In genomic region chr22:48152154-48152775, GRCh38 we compare ENCODE assay signal across 22 cellular contexts.
"Had no signal": no experiment of that assay in that cellular context is flagged by ENCODE, and none has a peak within 500 bp of the region (broad histone marks: within the 10 kb centered on the region; RNA-seq: fewer than 3 reads in every experiment).

No MANE protein-coding gene starts in this region.

- H2AFZ ChIP-seq: neural progenitor cell had no signal

- H3K27ac ChIP-seq: coronary artery, esophagus squamous epithelium, gastroesophageal sphincter, lower lobe of right lung, neural progenitor cell, sigmoid colon, thyroid gland had no signal

- H3K27me3 Mint-ChIP-seq: activated naive CD8-positive, alpha-beta T cell treated with anti-CD3 and anti-CD28 coated beads for 36 hours had no signal

- DNase-seq: activated CD4-positive, alpha-beta T cell treated with anti-CD3 and anti-CD28 coated beads, Interleukin-2, amount 50 U/mL, for 4 hours; activated CD8-positive, alpha-beta memory T cell treated with anti-CD3 and anti-CD28 coated beads, Interleukin-2, amount 50 U/mL, for 48 hours; activated naive CD4-positive, alpha-beta T cell treated with Interleukin-2 at 50 U/mL for 16 hours; activated naive CD8-positive, alpha-beta T cell treated with anti-CD3 and anti-CD28 coated beads for 36 hours; activated T-cell treated with anti-CD3 and anti-CD28 coated beads, Interleukin-2, amount 50 U/mL, for 4 hours; cerebellar nuclear complex; esophagus squamous epithelium; kidney; lower lobe of right lung; naive thymus-derived CD4-positive, alpha-beta T cell; sigmoid colon; stimulated activated CD4-positive, alpha-beta T cell treated with anti-CD3 and anti-CD28 coated beads, Interleukin-15, amount 100 ng/mL, for 24 hours; stimulated activated CD8-positive, alpha-beta memory T cell treated with anti-CD3 and anti-CD28 coated beads, Interleukin-4, amount 100 ng/mL, for 48 hours; stimulated activated naive CD8-positive, alpha-beta T cell treated with anti-CD3 and anti-CD28 coated beads, Interleukin-15, Interleukin-2, amounts not matched to agents 100 U/mL and 50 U/mL, for 24 hours; T-helper 9 cell; thyroid gland had no signal

- H3K4me3 ChIP-seq: coronary artery, esophagus squamous epithelium, gastroesophageal sphincter, lower lobe of right lung, neural progenitor cell, sigmoid colon, smooth muscle cell, thyroid gland had no signal

- H3K27me3 ChIP-seq: neural progenitor cell, sigmoid colon, thyroid gland had no signal

- H3K36me3 ChIP-seq: esophagus squamous epithelium, gastroesophageal sphincter, lower lobe of right lung, neural progenitor cell, sigmoid colon, thyroid gland had no signal

- H3K36me3 Mint-ChIP-seq: activated naive CD8-positive, alpha-beta T cell treated with anti-CD3 and anti-CD28 coated beads for 36 hours; naive thymus-derived CD4-positive, alpha-beta T cell; neural progenitor cell had no signal

- ATAC-seq: activated T-cell treated with anti-CD3 and anti-CD28 coated beads, Interleukin-2, amount 50 U/mL, for 4 hours; gastroesophageal sphincter; left lobe of liver; lower lobe of right lung; naive thymus-derived CD4-positive, alpha-beta T cell; stimulated activated naive CD8-positive, alpha-beta T cell treated with anti-CD3 and anti-CD28 coated beads, Interleukin-15, Interleukin-2, amounts not matched to agents 100 U/mL and 50 U/mL, for 24 hours had no signal

- H3K4me3 Mint-ChIP-seq: activated naive CD8-positive, alpha-beta T cell treated with anti-CD3 and anti-CD28 coated beads for 36 hours; activated T-cell treated with anti-CD3 and anti-CD28 coated beads, Interleukin-2, amount 50 U/mL, for 4 hours; endodermal cell; naive thymus-derived CD4-positive, alpha-beta T cell; neural progenitor cell had no signal

- H3K9me3 ChIP-seq: esophagus squamous epithelium, lower lobe of right lung, sigmoid colon, thyroid gland had no signal

- H3K4me1 ChIP-seq: esophagus squamous epithelium, gastroesophageal sphincter, lower lobe of right lung, sigmoid colon, thyroid gland had no signal

- H3K9me3 Mint-ChIP-seq: activated naive CD8-positive, alpha-beta T cell treated with anti-CD3 and anti-CD28 coated beads for 36 hours; activated T-cell treated with anti-CD3 and anti-CD28 coated beads, Interleukin-2, amount 50 U/mL, for 4 hours; endodermal cell; naive thymus-derived CD4-positive, alpha-beta T cell; neural progenitor cell had no signal

- H3K4me2 ChIP-seq: neural progenitor cell, smooth muscle cell had no signal

- H3K4me1 Mint-ChIP-seq: activated naive CD8-positive, alpha-beta T cell treated with anti-CD3 and anti-CD28 coated beads for 36 hours; naive thymus-derived CD4-positive, alpha-beta T cell had no signal

- H3K9ac ChIP-seq: neural progenitor cell had no signal

- H3K27ac Mint-ChIP-seq: activated naive CD8-positive, alpha-beta T cell treated with anti-CD3 and anti-CD28 coated beads for 36 hours; endodermal cell; naive thymus-derived CD4-positive, alpha-beta T cell; neural progenitor cell had no signal
